Comparison of ENCODE assay signal across 8 cellular contexts in genomic region chr19:2270572-2271515, GRCh38. TPM values are rescaled to one million over a fixed set of nuclear protein-coding genes. Genes with fewer than 3 reads are reported as not detected.
DNase-seq lines count a peak whose midpoint lies in the region; ATAC-seq and TF ChIP-seq lines count a peak whose summit lies in the region.

No MANE protein-coding gene starts in this region.

- H3K9me3 Mint-ChIP-seq in activated CD8-positive, alpha-beta T cell treated with anti-CD3 and anti-CD28 coated beads for 36 hours: no peaks in the 10 kb centered on the region

- H3K4me3 Mint-ChIP-seq in activated CD8-positive, alpha-beta T cell treated with anti-CD3 and anti-CD28 coated beads for 36 hours: peak overlapping the region; percentile 85

- no peak for TF ChIP-seq CTCF in GM12864 (IDR thresholded peaks at IDR 0.05; ENCODE audit: low read depth, low read length, missing control alignments)
- no peak for TF ChIP-seq CTCF in activated CD8-positive, alpha-beta T cell treated with anti-CD3 and anti-CD28 coated beads for 36 hours (IDR thresholded peaks at IDR 0.05)
- no peak for TF ChIP-seq CTCF in right lobe of liver (IDR thresholded peaks at IDR 0.05)

- 0% methylated on average over 24 of the region's 83 CpGs for WGBS in right lobe of liver (ENCODE audit: insufficient coverage, low coverage, low lambda C conversion rate, missing lambda C conversion rate)

- POLR2A ChIA-PET in activated CD8-positive, alpha-beta T cell treated with anti-CD3 and anti-CD28 coated beads for 36 hours (lab: Charles Lee): interaction anchor here (0.6 to 11.0 kb wide), 28 partner anchors 8 to 1093 kb away, joined by 3 to 102 read pairs (median 4); partner anchors contain the start of genes AMH, GADD45B, JSRP1 and LMNB2

- H3K4me3 ChIP-seq in GM12864 (ENCODE audit: low read depth, low read length) (peak overlapping the region; percentile 95), duodenal mucosa (ENCODE audit: low read depth in 1 of 2, low read length in 2 of 2) (peak overlapping the region; percentile 86 to 87), right lobe of liver (peak overlapping the region; percentile 96 to 100 (median 98))

- no peaks in the 10 kb centered on the region for H3K9me3 ChIP-seq in duodenal mucosa (ENCODE audit: control insufficient read depth in 1 of 2, low read length in 2 of 2)
- H3K9me3 ChIP-seq in right lobe of liver: no peaks in the 10 kb centered on the region

- H3K36me3 Mint-ChIP-seq in activated CD8-positive, alpha-beta T cell treated with anti-CD3 and anti-CD28 coated beads for 36 hours (ENCODE audit: low read depth): peaks cover 42% of the 10 kb centered on the region

- H3K36me3 ChIP-seq in duodenal mucosa (ENCODE audit: control insufficient read depth in 1 of 2, insufficient read depth in 2 of 2, low read length in 2 of 2) (peaks cover 7 to 17% of the 10 kb centered on the region in 2 donors), right lobe of liver (peaks cover 0 to 18% (median 5%) of the 10 kb centered on the region in 4 donors)

- peak; percentile 60 for TF ChIP-seq POLR2A in right lobe of liver (IDR thresholded peaks at IDR 0.05)

- H3K9ac ChIP-seq in duodenal mucosa (ENCODE audit: low read depth in 1 of 2, low read length in 2 of 2): peak overlapping the region; percentile 95 to 97

- H3K4me1 Mint-ChIP-seq in activated CD8-positive, alpha-beta T cell treated with anti-CD3 and anti-CD28 coated beads for 36 hours (ENCODE audit: low read depth): peaks cover 39% of the 10 kb centered on the region

- H3K27me3 ChIP-seq in duodenal mucosa (ENCODE audit: control insufficient read depth in 1 of 2, insufficient read depth in 2 of 2, low read length in 2 of 2): no peaks in the 10 kb centered on the region
- H3K27me3 ChIP-seq in right lobe of liver: no peaks in the 10 kb centered on the region

- CTCF ChIA-PET in activated CD8-positive, alpha-beta T cell treated with anti-CD3 and anti-CD28 coated beads for 36 hours (lab: Charles Lee): interaction anchor here (0.8 to 2.7 kb wide), 4 partner anchors 9 to 115 kb away, joined by 3 to 9 read pairs (median 4); no protein-coding TSS in a partner anchor

- intact Hi-C loops in activated CD8-positive, alpha-beta T cell treated with anti-CD3 and anti-CD28 coated beads for 36 hours (cut with micrococcal nuclease): loop anchor here (2.0 kb wide), 1 partner anchor 32 kb away; no protein-coding TSS in a partner anchor
- intact Hi-C loops in right lobe of liver (cut with DNase I): loop anchor here (5.0 kb wide), 2 partner anchors 34 to 109 kb away; partner anchors contain the start of genes PLEKHJ1 (in 2 of the 2), SF3A2 (in 2 of the 2) and DOT1L (in 1 of the 2)

- H3K27ac Mint-ChIP-seq in activated CD8-positive, alpha-beta T cell treated with anti-CD3 and anti-CD28 coated beads for 36 hours: peak overlapping the region; percentile 90

- DNase-seq in GM12864 (ENCODE audit: low read depth) (no peak), NCI-H446 (lab: John Stamatoyannopoulos, UW) (peak; percentile 11 to 59), right lobe of liver (peak; percentile 87 to 91 (median 88))
- peak; percentile 83 for DNase-seq in activated CD8-positive, alpha-beta T cell treated with anti-CD3 and anti-CD28 coated beads for 36 hours
- peak; percentile 69 for DNase-seq in stimulated activated CD4-positive, alpha-beta T cell treated with anti-CD3 and anti-CD28 coated beads, Interleukin-2, amount 100 ng/mL, for 4 hours (ENCODE audit: low read depth)

- peak; percentile 20 for ATAC-seq in activated CD8-positive, alpha-beta T cell treated with anti-CD3 and anti-CD28 coated beads for 36 hours
- peak; percentile 27 to 39 (median 33) for ATAC-seq in right lobe of liver
- ATAC-seq in GM19324 (IDR thresholded peaks at IDR 0.05; ENCODE audit: low FRiP score, unreplicated experiment): no peak
- no peak for ATAC-seq in GM18909 (IDR thresholded peaks at IDR 0.05; ENCODE audit: poor library complexity, unreplicated experiment)

- no peaks in the 10 kb centered on the region for H3K27me3 Mint-ChIP-seq in activated CD8-positive, alpha-beta T cell treated with anti-CD3 and anti-CD28 coated beads for 36 hours

- H3K4me1 ChIP-seq in duodenal mucosa (ENCODE audit: control insufficient read depth in 1 of 2, insufficient read depth in 2 of 2, low read length in 2 of 2): peaks cover 39 to 42% of the 10 kb centered on the region in 2 donors
- H3K4me1 ChIP-seq in right lobe of liver: peaks cover 0 to 49% (median 8%) of the 10 kb centered on the region in 4 donors

- H3K27ac ChIP-seq in duodenal mucosa (ENCODE audit: low read depth, low read length) (peak overlapping the region; percentile 96), right lobe of liver (peak overlapping the region; percentile 96 to 99 (median 97))

RNA-seq across cellular contexts. Expression of gene PEAK3, which starts 11.1 kb away (rescaled TPM):
- not detected for total RNA-seq in activated CD8-positive, alpha-beta T cell treated with anti-CD3 and anti-CD28 coated beads for 36 hours
- under 1 TPM; 0.07 to 0.49 (median 0.36) TPM for total RNA-seq in right lobe of liver

RNA-seq across cellular contexts. Expression of gene JSRP1, which starts 14.6 kb away (rescaled TPM):
- total RNA-seq in activated CD8-positive, alpha-beta T cell treated with anti-CD3 and anti-CD28 coated beads for 36 hours: 1 to 10 TPM; 1.0 TPM
- under 1 TPM in 3 of 6 experiments, not detected in 3; 0.28 to 0.81 (median 0.42) TPM for total RNA-seq in right lobe of liver

RNA-seq across cellular contexts. Expression of gene AMH, which starts 21.7 kb away (rescaled TPM):
- 1 to 10 TPM; 4.5 to 6.1 TPM for total RNA-seq in activated CD8-positive, alpha-beta T cell treated with anti-CD3 and anti-CD28 coated beads for 36 hours
- total RNA-seq in right lobe of liver: 1 to 10 TPM in 1 of 6 experiments, under 1 TPM in 5; 0.24 to 1.2 (median 0.59) TPM

RNA-seq across cellular contexts. Expression of gene SF3A2, which starts 34.2 kb away (rescaled TPM):
- 100 to 1,000 TPM; 157 to 163 TPM for total RNA-seq in activated CD8-positive, alpha-beta T cell treated with anti-CD3 and anti-CD28 coated beads for 36 hours
- total RNA-seq in right lobe of liver: 10 to 100 TPM; 14.0 to 22.1 (median 19.1) TPM

RNA-seq across cellular contexts. Expression of gene PLEKHJ1, which starts 34.7 kb away (rescaled TPM):
- total RNA-seq in activated CD8-positive, alpha-beta T cell treated with anti-CD3 and anti-CD28 coated beads for 36 hours: 10 to 100 TPM; 65.3 to 72.8 TPM
- total RNA-seq in right lobe of liver: 10 to 100 TPM; 24.4 to 49.3 (median 28.6) TPM

Comparison
In these comparisons a context has a peak if more than half of its experiments do, and no peak if none do; other contexts are left out.
1. ATAC-seq: peak in activated CD8-positive, alpha-beta T cell treated with anti-CD3 and anti-CD28 coated beads for 36 hours (single experiment) and right lobe of liver (4 of 4); none in GM19324 (single experiment) and GM18909 (single experiment).
2. Peak in every context shown above with its lines, with median percentiles within 50 percentile points of each other: H3K4me3 ChIP-seq.